24 cellular contexts compared by ENCODE assay signal in the genomic region with DNA sequence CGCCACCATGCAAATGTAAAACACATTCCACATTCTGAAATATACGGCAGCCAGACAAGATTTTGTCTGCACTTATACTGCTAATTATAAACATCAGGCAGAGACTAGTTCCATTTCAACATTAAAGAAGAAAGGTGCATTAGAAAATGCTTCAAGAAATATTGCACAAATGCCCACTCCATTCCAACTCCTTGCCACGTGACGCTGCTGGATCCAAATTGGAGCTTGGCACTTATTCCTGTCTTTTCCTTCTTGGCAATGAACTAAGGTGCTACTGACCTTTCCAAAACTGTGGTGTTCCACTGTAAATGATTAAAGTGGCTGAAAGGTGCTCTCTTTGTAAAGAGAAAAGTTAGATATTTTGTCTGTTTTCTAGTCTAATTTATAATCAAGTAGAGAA. TPM values are rescaled to one million over a fixed set of nuclear protein-coding genes. Genes with fewer than 3 reads are reported as not detected.
DNase-seq lines count a peak whose midpoint lies in the region; ATAC-seq and TF ChIP-seq lines count a peak whose summit lies in the region.
"Had no signal": no experiment of that assay in that cellular context is flagged by ENCODE, and none has a peak within 500 bp of the region (broad histone marks: within the 10 kb centered on the region; RNA-seq: fewer than 3 reads in every experiment).

No MANE protein-coding gene starts in this region.

- CTCF ChIA-PET in GM10248 (lab: Yijun Ruan, JAX), result no interaction called here

- peaks cover 5 to 74% (median 42%) of the 10 kb centered on the region in 9 donors for H3K4me1 ChIP-seq in heart right ventricle
- peaks cover 39% of the 10 kb centered on the region for H3K4me1 ChIP-seq in rectal smooth muscle tissue (ENCODE audit: control insufficient read depth, insufficient read depth, low read length)
- H3K4me1 ChIP-seq in upper lobe of right lung, result no peaks in the 10 kb centered on the region
- H3K4me1 ChIP-seq: body of pancreas, neural progenitor cell had no signal

- POLR2A ChIA-PET in GM10248 (lab: Yijun Ruan, JAX), result no interaction called here

- TF ChIP-seq CTCF in heart right ventricle (IDR thresholded peaks at IDR 0.05) (no peak), fibroblast of the aortic adventitia (IDR thresholded peaks at IDR 0.05; ENCODE audit: insufficient read depth, low read length) (no peak), upper lobe of right lung (IDR thresholded peaks at IDR 0.05) (no peak), GM10248 (IDR thresholded peaks at IDR 0.05; ENCODE audit: control extremely low read depth, extremely low read depth, low read depth, missing control alignments) (no peak)

- peaks cover 0 to 7% (median 0%) of the 10 kb centered on the region in 9 donors for H3K36me3 ChIP-seq in heart right ventricle
- no peaks in the 10 kb centered on the region for H3K36me3 ChIP-seq in rectal smooth muscle tissue (ENCODE audit: control insufficient read depth, insufficient read depth, low read length)
- H3K36me3 ChIP-seq in upper lobe of right lung, result no peaks in the 10 kb centered on the region
- H3K36me3 ChIP-seq: neural progenitor cell had no signal

- H3K9ac ChIP-seq in rectal smooth muscle tissue (ENCODE audit: low read length), result no peak overlapping the region
- H3K9ac ChIP-seq: neural progenitor cell had no signal

- intact Hi-C loops in heart right ventricle (cut with DNase I), result loop anchor here in 7 of 10 donors (2.0 to 10.0 kb wide), 6 partner anchors 83 to 283 kb away; no protein-coding TSS in a partner anchor
- intact Hi-C loops in Right ventricle myocardium inferior (cut with DNase I), result no loop called here
- intact Hi-C loops in upper lobe of right lung (cut with DNase I), result no loop called here

- H3K9me3 ChIP-seq in heart right ventricle (no peaks in the 10 kb centered on the region), upper lobe of right lung (no peaks in the 10 kb centered on the region)
- H3K9me3 ChIP-seq: body of pancreas, SJSA1, testis had no signal

- WGBS in heart right ventricle, 2 donors, result 48 to 59% methylated on average over 4 of the region's 4 CpGs

- peaks cover 0 to 23% (median 3%) of the 10 kb centered on the region in 7 donors for H3K27me3 ChIP-seq in heart right ventricle
- H3K27me3 ChIP-seq in rectal smooth muscle tissue (ENCODE audit: control insufficient read depth, insufficient read depth, low read length), result no peaks in the 10 kb centered on the region
- H3K27me3 ChIP-seq in upper lobe of right lung, result no peaks in the 10 kb centered on the region
- H3K27me3 ChIP-seq: body of pancreas, neural progenitor cell, SJSA1, testis had no signal

- DNase-seq in heart right ventricle (no peak), Right ventricle myocardium inferior (ENCODE audit: missing footprints) (no peak), fibroblast of the aortic adventitia (ENCODE audit: low read depth) (peak; percentile 72), upper lobe of right lung (no peak), GM10248 (ENCODE audit: extremely low spot score) (no peak), NCI-H146 (lab: John Stamatoyannopoulos, UW) (no peak)
- DNase-seq: activated CD4-positive, CD25-positive, alpha-beta regulatory T cell; activated CD8-positive, alpha-beta T cell treated with anti-CD3 and anti-CD28 coated beads for 36 hours; activated T-cell treated with anti-CD3 and anti-CD28 coated beads, Interleukin-2, amount 50 U/mL, for 24 hours; body of pancreas; hypothalamus; NCI-H1417 treated with DMSO at 0.1 percent for 48 hours; NCI-H82; PC-3; stimulated activated CD4-positive, alpha-beta T cell treated with anti-CD3 and anti-CD28 coated beads, Interleukin-4, amount 100 ng/mL, for 1 hour had no signal

- ATAC-seq in heart right ventricle, result no peak
- ATAC-seq in Right ventricle myocardium inferior, result no peak
- no peak for ATAC-seq in upper lobe of right lung
- ATAC-seq in GM19463 (IDR thresholded peaks at IDR 0.05; ENCODE audit: unreplicated experiment), result no peak
- ATAC-seq: A549; activated CD8-positive, alpha-beta T cell treated with anti-CD3 and anti-CD28 coated beads for 36 hours; activated naive CD4-positive, alpha-beta T cell treated with anti-CD3 and anti-CD28 coated beads, Interleukin-2, amount 50 U/mL, for 72 hours; body of pancreas; esophagus mucosa; PC-3 had no signal

- H3K27ac ChIP-seq in heart right ventricle (peak overlapping the region in 8 of 10 donors; percentile 2 to 87 (median 81)), rectal smooth muscle tissue (ENCODE audit: low read depth, low read length) (peak overlapping the region; percentile 64), upper lobe of right lung (peak overlapping the region; percentile 36)
- H3K27ac ChIP-seq: A549, body of pancreas, neural progenitor cell, SJSA1 had no signal

- H3K4me3 ChIP-seq in heart right ventricle, result peak overlapping the region in 6 of 10 donors; percentile 1 to 58 (median 26)
- peak overlapping the region; percentile 42 for H3K4me3 ChIP-seq in fibroblast of the aortic adventitia (ENCODE audit: low read depth, low read length)
- H3K4me3 ChIP-seq in rectal smooth muscle tissue (ENCODE audit: low read length), result no peak overlapping the region
- no peak overlapping the region for H3K4me3 ChIP-seq in upper lobe of right lung
- H3K4me3 ChIP-seq: A549, body of pancreas, neural progenitor cell, SJSA1, testis had no signal

RNA-seq across cellular contexts. Expression of gene COL6A3, which starts 6.2 kb away (rescaled TPM):
- total RNA-seq in heart right ventricle (100 to 1,000 TPM in 2 of 10 donors, 10 to 100 TPM in 8; 27.7 to 222 (median 47.5) TPM), Right ventricle myocardium inferior (84.5 TPM), fibroblast of the aortic adventitia (ENCODE audit: low replicate concordance) (1,372 and 1,478 TPM in 2 replicates), upper lobe of right lung (119 TPM)
- 100 to 1,000 TPM in 1 of 2 donors, 10 to 100 TPM in 1; 33.5 to 116 TPM for polyA plus RNA-seq in heart right ventricle
- polyA plus RNA-seq: CD14-positive monocyte had no signal

Comparison
In these comparisons a context has a peak if more than half of its experiments do, and no peak if none do; other contexts are left out.
1. intact Hi-C loops: an anchor here in heart right ventricle (2.0 to 10.0 kb wide); none called in Right ventricle myocardium inferior and upper lobe of right lung.
2. H3K4me3 ChIP-seq: peak in heart right ventricle (6 of 10) and fibroblast of the aortic adventitia (single experiment); none in rectal smooth muscle tissue (single experiment) and upper lobe of right lung (single experiment).
3. Peak in every context shown above with its lines, with median percentiles within 50 percentile points of each other: H3K27ac ChIP-seq.